ENCODE assay signal across 15 cellular contexts in the genomic region with DNA sequence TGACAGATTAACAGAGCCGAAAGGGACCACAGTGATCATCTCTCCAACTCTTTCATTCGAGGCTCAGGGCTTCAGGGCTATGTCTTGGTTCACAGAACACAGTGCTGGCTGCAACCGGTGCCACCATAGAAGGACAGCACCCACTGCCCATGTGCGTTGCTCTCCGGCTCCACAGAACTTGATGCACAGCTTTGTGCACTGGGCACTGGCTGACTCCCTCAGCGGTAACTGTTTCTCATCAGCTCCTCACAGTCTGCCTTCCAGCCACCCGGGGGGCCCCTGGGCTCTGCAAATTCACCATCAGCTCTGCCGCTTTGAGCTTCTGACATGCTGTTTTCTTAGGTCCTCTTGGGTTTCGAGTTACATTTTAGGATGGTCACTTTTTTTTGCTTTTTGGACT.
DNase-seq lines count a peak whose midpoint lies in the region; ATAC-seq and TF ChIP-seq lines count a peak whose summit lies in the region.
"Had no signal": no experiment of that assay in that cellular context is flagged by ENCODE, and none has a peak within 500 bp of the region (broad histone marks: within the 10 kb centered on the region; RNA-seq: fewer than 3 reads in every experiment).

No MANE protein-coding gene starts in this region.

- H3K27me3 ChIP-seq in GM23338 (ENCODE audit: insufficient read depth) (no peaks in the 10 kb centered on the region), upper lobe of right lung (no peaks in the 10 kb centered on the region), trophoblast cell (ENCODE audit: insufficient read depth, low read length) (no peaks in the 10 kb centered on the region)

- H3K27me3 Mint-ChIP-seq in GM23338 (ENCODE audit: insufficient read depth, low read depth, poor library complexity) (no peaks in the 10 kb centered on the region), neural crest cell (ENCODE audit: low read depth) (no peaks in the 10 kb centered on the region), osteocyte (ENCODE audit: unreplicated experiment) (peaks cover 47% of the 10 kb centered on the region)
- H3K27me3 Mint-ChIP-seq in activated CD8-positive, alpha-beta T cell treated with anti-CD3 and anti-CD28 coated beads for 36 hours, result no peaks in the 10 kb centered on the region

- DNase-seq in GM23338 (ENCODE audit: low spot score), result no peak
- DNase-seq in islet precursor cell, result peak; percentile 22
- DNase-seq in neural crest cell (ENCODE audit: low read depth, low spot score), result no peak
- no peak for DNase-seq in upper lobe of right lung
- no peak for DNase-seq in trophoblast cell
- no peak for DNase-seq in activated CD8-positive, alpha-beta T cell treated with anti-CD3 and anti-CD28 coated beads for 36 hours
- DNase-seq in osteocyte (ENCODE audit: extremely low spot score, unreplicated experiment), result no peak
- DNase-seq: C1 segment of cervical spinal cord; Calu3; CD4-positive, alpha-beta memory T cell; COR-L47; DMS153; DND-41; H9; HFFc6 had no signal

- no peak overlapping the region for H3K27ac Mint-ChIP-seq in GM23338
- peak overlapping the region; percentile 6 for H3K27ac Mint-ChIP-seq in neural crest cell (ENCODE audit: unreplicated experiment)
- H3K27ac Mint-ChIP-seq in activated CD8-positive, alpha-beta T cell treated with anti-CD3 and anti-CD28 coated beads for 36 hours, result no peak overlapping the region
- H3K27ac Mint-ChIP-seq in osteocyte (ENCODE audit: unreplicated experiment), result no peak overlapping the region
- H3K27ac Mint-ChIP-seq: HFFc6 had no signal

- no peak overlapping the region for H4K91ac ChIP-seq in trophoblast cell (ENCODE audit: low read depth, low read length)

- H3K9me3 Mint-ChIP-seq in GM23338, result no peaks in the 10 kb centered on the region
- peaks cover under 1% of the 10 kb centered on the region for H3K9me3 Mint-ChIP-seq in neural crest cell
- H3K9me3 Mint-ChIP-seq in activated CD8-positive, alpha-beta T cell treated with anti-CD3 and anti-CD28 coated beads for 36 hours, result no peaks in the 10 kb centered on the region
- H3K9me3 Mint-ChIP-seq in osteocyte (ENCODE audit: unreplicated experiment), result no peaks in the 10 kb centered on the region
- H3K9me3 Mint-ChIP-seq: HFFc6 had no signal

- H3K14ac ChIP-seq in trophoblast cell (ENCODE audit: low read length), result no peak overlapping the region

- no peak overlapping the region for H3K4ac ChIP-seq in trophoblast cell (ENCODE audit: low read depth, low read length)

- H3K9me3 ChIP-seq in upper lobe of right lung (no peaks in the 10 kb centered on the region), trophoblast cell (ENCODE audit: insufficient read depth, low read depth, low read length) (peaks cover 1% of the 10 kb centered on the region)

- no peak overlapping the region for H2BK5ac ChIP-seq in trophoblast cell (ENCODE audit: low read depth, low read length, poor library complexity)

- intact Hi-C loops in upper lobe of right lung (cut with DNase I), result no loop called here
- intact Hi-C loops in activated CD8-positive, alpha-beta T cell treated with anti-CD3 and anti-CD28 coated beads for 36 hours (cut with micrococcal nuclease), result no loop called here

- H3K79me1 ChIP-seq in trophoblast cell (ENCODE audit: low read length), result no peaks in the 10 kb centered on the region

- H4K20me1 ChIP-seq in GM23338 (replicated peaks; ENCODE audit: insufficient read depth), result no peaks in the 10 kb centered on the region

- peaks cover 8% of the 10 kb centered on the region for H3K9me2 ChIP-seq in GM23338 (ENCODE audit: insufficient read depth)

- no peak overlapping the region for H3K27ac ChIP-seq in GM23338 (ENCODE audit: low read depth)
- H3K27ac ChIP-seq in upper lobe of right lung, result no peak overlapping the region
- H3K27ac ChIP-seq in trophoblast cell (ENCODE audit: low read depth, low read length), result no peak overlapping the region

- H2BK120ac ChIP-seq in trophoblast cell (ENCODE audit: insufficient read depth, low read length, poor library complexity), result no peak overlapping the region

- H4K8ac ChIP-seq in trophoblast cell (ENCODE audit: low read depth, low read length), result no peak overlapping the region

- no peak overlapping the region for H3K18ac ChIP-seq in trophoblast cell (ENCODE audit: low read length)

- H3K4me1 ChIP-seq in GM23338 (ENCODE audit: insufficient read depth) (no peaks in the 10 kb centered on the region), upper lobe of right lung (no peaks in the 10 kb centered on the region), trophoblast cell (ENCODE audit: control insufficient read depth in 1 of 2, insufficient read depth in 2 of 2, low read length in 2 of 2) (no peaks in the 10 kb centered on the region)

- no peak overlapping the region for H3K4me3 ChIP-seq in GM23338
- H3K4me3 ChIP-seq in upper lobe of right lung, result no peak overlapping the region
- no peak overlapping the region for H3K4me3 ChIP-seq in trophoblast cell (ENCODE audit: low read depth, low read length)

- H3K36me3 ChIP-seq in GM23338 (ENCODE audit: insufficient read depth) (no peaks in the 10 kb centered on the region), upper lobe of right lung (no peaks in the 10 kb centered on the region), trophoblast cell (ENCODE audit: control insufficient read depth in 1 of 2, insufficient read depth in 2 of 2, low read length in 2 of 2) (no peaks in the 10 kb centered on the region)

- ATAC-seq in GM23338 (no peak), upper lobe of right lung (peak; percentile 23)
- no peak for ATAC-seq in activated CD8-positive, alpha-beta T cell treated with anti-CD3 and anti-CD28 coated beads for 36 hours

- H3K79me2 ChIP-seq in GM23338 (replicated peaks; ENCODE audit: insufficient read depth) (no peaks in the 10 kb centered on the region), trophoblast cell (ENCODE audit: control insufficient read depth, insufficient read depth, low read length, poor library complexity) (no peaks in the 10 kb centered on the region)

- no peak overlapping the region for H3K9ac ChIP-seq in trophoblast cell (ENCODE audit: low read length)

- WGBS in trophoblast cell (ENCODE audit: extremely low coverage, insufficient coverage, insufficient read length), result no CpG with 5 or more reads among the region's 9 CpGs

- H2AK5ac ChIP-seq in trophoblast cell (ENCODE audit: low read length), result no peak overlapping the region

- POLR2A ChIA-PET in activated CD8-positive, alpha-beta T cell treated with anti-CD3 and anti-CD28 coated beads for 36 hours (lab: Charles Lee), result no interaction called here

- CTCF ChIA-PET in activated CD8-positive, alpha-beta T cell treated with anti-CD3 and anti-CD28 coated beads for 36 hours (lab: Charles Lee), result no interaction called here

- H2BK12ac ChIP-seq in trophoblast cell (ENCODE audit: low read length), result no peak overlapping the region

- H3K4me1 Mint-ChIP-seq in GM23338 (no peaks in the 10 kb centered on the region), neural crest cell (no peaks in the 10 kb centered on the region), osteocyte (ENCODE audit: unreplicated experiment) (no peaks in the 10 kb centered on the region)
- H3K4me1 Mint-ChIP-seq in activated CD8-positive, alpha-beta T cell treated with anti-CD3 and anti-CD28 coated beads for 36 hours (ENCODE audit: low read depth), result no peaks in the 10 kb centered on the region
- H3K4me1 Mint-ChIP-seq: CD4-positive, alpha-beta memory T cell; H9 had no signal

- no peaks in the 10 kb centered on the region for H3F3A ChIP-seq in GM23338 (replicated peaks; ENCODE audit: low read depth)

- no peak overlapping the region for H3K23ac ChIP-seq in trophoblast cell (ENCODE audit: low read length)

- H4K12ac ChIP-seq in trophoblast cell (ENCODE audit: low read depth, low read length), result no peak overlapping the region

- H3K4me3 Mint-ChIP-seq in GM23338 (no peak overlapping the region), neural crest cell (no peak overlapping the region), osteocyte (ENCODE audit: unreplicated experiment) (no peak overlapping the region)
- H3K4me3 Mint-ChIP-seq in activated CD8-positive, alpha-beta T cell treated with anti-CD3 and anti-CD28 coated beads for 36 hours, result no peak overlapping the region
- H3K4me3 Mint-ChIP-seq: CD4-positive, alpha-beta memory T cell; H9; HFFc6 had no signal

- no peak overlapping the region; the same call in 1 of the 2 replicates for H2AFZ ChIP-seq in GM23338
- no peak overlapping the region for H2AFZ ChIP-seq in trophoblast cell (ENCODE audit: insufficient read depth, low read length, poor library complexity)

- H3K4me2 ChIP-seq in GM23338 (no peak overlapping the region), trophoblast cell (ENCODE audit: low read length) (no peak overlapping the region)

- H3K36me3 Mint-ChIP-seq in GM23338 (ENCODE audit: low read depth) (no peaks in the 10 kb centered on the region), neural crest cell (ENCODE audit: low read depth) (no peaks in the 10 kb centered on the region), osteocyte (ENCODE audit: unreplicated experiment) (no peaks in the 10 kb centered on the region)
- H3K36me3 Mint-ChIP-seq in activated CD8-positive, alpha-beta T cell treated with anti-CD3 and anti-CD28 coated beads for 36 hours (ENCODE audit: low read depth), result no peaks in the 10 kb centered on the region
- H3K36me3 Mint-ChIP-seq: CD4-positive, alpha-beta memory T cell had no signal

- no peak for TF ChIP-seq CTCF in GM23338 (conservative IDR thresholded peaks at IDR 0.05; ENCODE audit: low read depth in 2 of 2)
- no peak for TF ChIP-seq CTCF in neural crest cell (conservative IDR thresholded peaks at IDR 0.05)
- no peak for TF ChIP-seq CTCF in upper lobe of right lung (IDR thresholded peaks at IDR 0.05)
- no peak for TF ChIP-seq CTCF in activated CD8-positive, alpha-beta T cell treated with anti-CD3 and anti-CD28 coated beads for 36 hours (IDR thresholded peaks at IDR 0.05)
- no peak for TF ChIP-seq CTCF in osteocyte (IDR thresholded peaks at IDR 0.05)

TF ChIP-seq in GM23338, 12 proteins besides CTCF, POLR2A, EP300 and RAD21 (continues in another document):
- no peak for TF ChIP-seq EZH2 (IDR thresholded peaks at IDR 0.05; ENCODE audit: low read depth, unreplicated experiment)
